23 cellular contexts compared by ENCODE assay signal in genomic region chr17:57682667-57683066, GRCh38.
"Had no signal": no experiment of that assay in that cellular context is flagged by ENCODE, and none has a peak within 500 bp of the region (broad histone marks: within the 10 kb centered on the region; RNA-seq: fewer than 3 reads in every experiment).

No MANE protein-coding gene starts in this region.

- H3K27ac ChIP-seq: gastroesophageal sphincter, parathyroid adenoma, SJSA1, stomach, suprapubic skin, tibial nerve, WERI-Rb-1 had no signal

- H3K4me3 Mint-ChIP-seq: activated CD4-positive, alpha-beta T cell treated with anti-CD3 and anti-CD28 coated beads, Interleukin-2, amount 10 ng/mL, durations not matched to agents 7 days and 5 days; activated naive CD4-positive, alpha-beta T cell treated with anti-CD3 and anti-CD28 coated beads, Interleukin-2, amount 10 ng/mL, durations not matched to agents 7 days and 5 days; activated naive CD8-positive, alpha-beta T cell treated with anti-CD3 and anti-CD28 coated beads, Interleukin-2, amount 50 U/mL, for 24 hours; activated T-cell treated with anti-CD3 and anti-CD28 coated beads, Interleukin-2, amount 50 U/mL, for 72 hours; dendritic cell treated with granulocyte-macrophage colony-stimulating factor and Interleukin-4, amounts not matched to agents 40 ng/mL and 50 ng/mL, for 4 days; naive thymus-derived CD8-positive, alpha-beta T cell; stimulated activated memory B cell treated with anti-CD40 and anti-IgM and Interleukin-4, amounts not matched to agents 10 μg/mL and 1 μg/mL and 100 μg/mL, for 72 hours had no signal

- H3K27ac Mint-ChIP-seq: activated CD4-positive, alpha-beta T cell treated with anti-CD3 and anti-CD28 coated beads, Interleukin-2, amount 10 ng/mL, durations not matched to agents 7 days and 5 days; activated naive CD4-positive, alpha-beta T cell treated with anti-CD3 and anti-CD28 coated beads, Interleukin-2, amount 10 ng/mL, durations not matched to agents 7 days and 5 days; activated naive CD8-positive, alpha-beta T cell treated with anti-CD3 and anti-CD28 coated beads, Interleukin-2, amount 50 U/mL, for 24 hours; activated T-cell treated with anti-CD3 and anti-CD28 coated beads, Interleukin-2, amount 50 U/mL, for 72 hours; dendritic cell treated with granulocyte-macrophage colony-stimulating factor and Interleukin-4, amounts not matched to agents 40 ng/mL and 50 ng/mL, for 4 days; naive thymus-derived CD8-positive, alpha-beta T cell; stimulated activated memory B cell treated with anti-CD40 and anti-IgM and Interleukin-4, amounts not matched to agents 10 μg/mL and 1 μg/mL and 100 μg/mL, for 72 hours had no signal

- H2AFZ ChIP-seq: parathyroid adenoma had no signal

- H3K4me1 ChIP-seq: gastroesophageal sphincter, SJSA1, stomach, suprapubic skin, tibial nerve had no signal

- H3K79me2 ChIP-seq: parathyroid adenoma had no signal

- H3K36me3 ChIP-seq: SJSA1, suprapubic skin, tibial nerve had no signal

- H3K9me3 Mint-ChIP-seq: activated CD4-positive, alpha-beta T cell treated with anti-CD3 and anti-CD28 coated beads, Interleukin-2, amount 10 ng/mL, durations not matched to agents 7 days and 5 days; activated naive CD4-positive, alpha-beta T cell treated with anti-CD3 and anti-CD28 coated beads, Interleukin-2, amount 10 ng/mL, durations not matched to agents 7 days and 5 days; activated naive CD8-positive, alpha-beta T cell treated with anti-CD3 and anti-CD28 coated beads, Interleukin-2, amount 50 U/mL, for 24 hours; activated T-cell treated with anti-CD3 and anti-CD28 coated beads, Interleukin-2, amount 50 U/mL, for 72 hours; dendritic cell treated with granulocyte-macrophage colony-stimulating factor and Interleukin-4, amounts not matched to agents 40 ng/mL and 50 ng/mL, for 4 days; stimulated activated memory B cell treated with anti-CD40 and anti-IgM and Interleukin-4, amounts not matched to agents 10 μg/mL and 1 μg/mL and 100 μg/mL, for 72 hours had no signal

- FAIRE-seq: keratinocyte, small intestine, TTC549 had no signal

- H3K4me1 Mint-ChIP-seq: activated CD4-positive, alpha-beta T cell treated with anti-CD3 and anti-CD28 coated beads, Interleukin-2, amount 10 ng/mL, durations not matched to agents 7 days and 5 days; activated naive CD4-positive, alpha-beta T cell treated with anti-CD3 and anti-CD28 coated beads, Interleukin-2, amount 10 ng/mL, durations not matched to agents 7 days and 5 days; activated naive CD8-positive, alpha-beta T cell treated with anti-CD3 and anti-CD28 coated beads, Interleukin-2, amount 50 U/mL, for 24 hours; stimulated activated memory B cell treated with anti-CD40 and anti-IgM and Interleukin-4, amounts not matched to agents 10 μg/mL and 1 μg/mL and 100 μg/mL, for 72 hours had no signal

- DNase-seq: activated CD4-positive, alpha-beta T cell treated with anti-CD3 and anti-CD28 coated beads, Interleukin-2, amount 10 ng/mL, durations not matched to agents 7 days and 5 days; activated CD4-positive, CD25-positive, alpha-beta regulatory T cell treated with anti-CD3 and anti-CD28 coated beads, Interleukin-2, amount 50 U/mL, for 72 hours; activated effector memory CD4-positive, alpha-beta T cell treated with Interleukin-2 at 50 U/mL for 16 hours; activated naive CD4-positive, alpha-beta T cell treated with anti-CD3 and anti-CD28 coated beads, Interleukin-2, amount 10 ng/mL, durations not matched to agents 7 days and 5 days; activated naive CD8-positive, alpha-beta T cell treated with anti-CD3 and anti-CD28 coated beads, Interleukin-2, amount 50 U/mL, for 24 hours; activated T-cell treated with anti-CD3 and anti-CD28 coated beads, Interleukin-2, amount 50 U/mL, for 72 hours; left colon; naive thymus-derived CD8-positive, alpha-beta T cell; small intestine; stomach; T-helper 1 cell; WERI-Rb-1 had no signal

- H3K9ac ChIP-seq: parathyroid adenoma had no signal

- H3K4me3 ChIP-seq: gastroesophageal sphincter, lung, SJSA1, stomach, suprapubic skin, tibial nerve had no signal

- H3K27me3 Mint-ChIP-seq: activated naive CD8-positive, alpha-beta T cell treated with anti-CD3 and anti-CD28 coated beads, Interleukin-2, amount 50 U/mL, for 24 hours; naive thymus-derived CD8-positive, alpha-beta T cell; stimulated activated memory B cell treated with anti-CD40 and anti-IgM and Interleukin-4, amounts not matched to agents 10 μg/mL and 1 μg/mL and 100 μg/mL, for 72 hours had no signal

- H3K9me3 ChIP-seq: gastroesophageal sphincter, SJSA1, stomach, suprapubic skin, tibial nerve had no signal

- H3K27me3 ChIP-seq: gastroesophageal sphincter, SJSA1, stomach, suprapubic skin, tibial nerve had no signal

- ATAC-seq: activated naive CD8-positive, alpha-beta T cell treated with anti-CD3 and anti-CD28 coated beads, Interleukin-2, amount 50 U/mL, for 24 hours; activated T-cell treated with anti-CD3 and anti-CD28 coated beads, Interleukin-2, amount 50 U/mL, for 72 hours; gastroesophageal sphincter; left colon; naive thymus-derived CD8-positive, alpha-beta T cell; sciatic nerve; stimulated activated memory B cell treated with anti-CD40 and anti-IgM and Interleukin-4, amounts not matched to agents 10 μg/mL and 1 μg/mL and 100 μg/mL, for 72 hours had no signal
